8 cellular contexts compared by ENCODE assay signal in genomic region chr15:50353251-50353998, GRCh38.
DNase-seq lines count a peak whose midpoint lies in the region.

No MANE protein-coding gene starts in this region.

- H3K9ac ChIP-seq in duodenal mucosa (ENCODE audit: low read depth in 1 of 2, low read length in 2 of 2) (peak overlapping the region; percentile 87 to 95), mucosa of stomach (ENCODE audit: low read length) (peak overlapping the region; percentile 90)

- DNase-seq in AG20443 (ENCODE audit: low spot score): peak; percentile 63
- no peak for DNase-seq in HAP-1 (ENCODE audit: low spot score in 2 of 2)
- peak; percentile 23 for DNase-seq in RPMI8226
- no peak for DNase-seq in hypothalamus (lab: John Stamatoyannopoulos, UW)
- no peak for DNase-seq in NCI-H748 treated with DMSO at 0.1 percent for 48 hours (lab: John Stamatoyannopoulos, UW)
- DNase-seq in stimulated activated CD8-positive, alpha-beta memory T cell treated with anti-CD3 and anti-CD28 coated beads, Interleukin-4, amount 100 ng/mL, for 48 hours: no peak

- H3K36me3 ChIP-seq in HAP-1 (replicated peaks): peaks cover 14% of the 10 kb centered on the region
- peaks cover 0 to 4% of the 10 kb centered on the region in 2 donors for H3K36me3 ChIP-seq in duodenal mucosa (ENCODE audit: control insufficient read depth in 1 of 2, insufficient read depth in 2 of 2, low read length in 2 of 2)
- H3K36me3 ChIP-seq in mucosa of stomach (ENCODE audit: control insufficient read depth, insufficient read depth, low read length): no peaks in the 10 kb centered on the region

- H3K4me3 ChIP-seq in HAP-1 (peak overlapping the region; percentile 89), duodenal mucosa (ENCODE audit: low read depth in 1 of 2, low read length in 2 of 2) (peak overlapping the region; percentile 81 to 96), mucosa of stomach (ENCODE audit: low read length) (peak overlapping the region; percentile 93)

- no peaks in the 10 kb centered on the region for H3K27me3 ChIP-seq in HAP-1 (ENCODE audit: low read depth)
- H3K27me3 ChIP-seq in duodenal mucosa (ENCODE audit: control insufficient read depth in 1 of 2, insufficient read depth in 2 of 2, low read length in 2 of 2): no peaks in the 10 kb centered on the region
- H3K27me3 ChIP-seq in mucosa of stomach (ENCODE audit: control insufficient read depth, insufficient read depth, low read length): no peaks in the 10 kb centered on the region

- H3K9me3 ChIP-seq in HAP-1 (no peaks in the 10 kb centered on the region), duodenal mucosa (ENCODE audit: control insufficient read depth in 1 of 2, low read length in 2 of 2) (no peaks in the 10 kb centered on the region), mucosa of stomach (ENCODE audit: control insufficient read depth, low read length) (no peaks in the 10 kb centered on the region)

- H3K27ac ChIP-seq in duodenal mucosa (ENCODE audit: low read depth, low read length): peak overlapping the region; percentile 99

- H3K4me1 ChIP-seq in HAP-1 (peaks cover 4% of the 10 kb centered on the region; the same call in 1 of the 2 replicates), duodenal mucosa (ENCODE audit: control insufficient read depth in 1 of 2, insufficient read depth in 2 of 2, low read length in 2 of 2) (peaks cover 32 to 37% of the 10 kb centered on the region in 2 donors), mucosa of stomach (ENCODE audit: control insufficient read depth, insufficient read depth, low read length) (peaks cover 24% of the 10 kb centered on the region)

- in situ Hi-C loops in HAP-1 (cut with MboI; ENCODE audit: low sequenced_read_pairs): no loop called here

Comparison
In these comparisons a context has a peak if more than half of its experiments do, and no peak if none do; other contexts are left out.
1. DNase-seq: peak in AG20443 (single experiment) and RPMI8226 (single experiment); none in HAP-1 (0 of 2), hypothalamus (0 of 51), NCI-H748 treated with DMSO at 0.1 percent for 48 hours (single experiment) and stimulated activated CD8-positive, alpha-beta memory T cell treated with anti-CD3 and anti-CD28 coated beads, Interleukin-4, amount 100 ng/mL, for 48 hours (single experiment).
2. Peak in every context shown above with its lines, with median percentiles within 50 percentile points of each other: H3K4me3 ChIP-seq.